ENCODE assay signal across 26 cellular contexts in genomic region chr4:85898236-85898635, GRCh38.
DNase-seq lines count a peak whose midpoint lies in the region; ATAC-seq, FAIRE-seq and TF ChIP-seq lines count a peak whose summit lies in the region.
"Had no signal": no experiment of that assay in that cellular context is flagged by ENCODE, and none has a peak within 500 bp of the region (broad histone marks: within the 10 kb centered on the region; RNA-seq: fewer than 3 reads in every experiment).

No MANE protein-coding gene starts in this region.

- no peaks in the 10 kb centered on the region for H3K4me1 Mint-ChIP-seq in nephron
- H3K4me1 Mint-ChIP-seq in stimulated activated effector memory CD8-positive, alpha-beta T cell treated with anti-CD3 and anti-CD28 coated beads, Interleukin-12 subunit alpha, Interleukin-12 subunit beta, amount 100 ng/mL, for 72 hours, result no peaks in the 10 kb centered on the region
- H3K4me1 Mint-ChIP-seq: CD14-positive monocyte; CD4-positive, alpha-beta memory T cell; CD8-positive, alpha-beta memory T cell had no signal

- H3K4me1 ChIP-seq in kidney (ENCODE audit: control insufficient read depth in 1 of 2, insufficient read depth in 1 of 2, low read depth in 1 of 2, low read length in 2 of 2) (peaks cover 2 to 16% of the 10 kb centered on the region in 2 donors), GM23248 (ENCODE audit: insufficient read depth) (no peaks in the 10 kb centered on the region)
- H3K4me1 ChIP-seq: BE2C, BLaER1 had no signal

- H3K27me3 Mint-ChIP-seq in nephron (ENCODE audit: low read depth), result no peaks in the 10 kb centered on the region
- H3K27me3 Mint-ChIP-seq: CD4-positive, CD25-positive, alpha-beta regulatory T cell; CD8-positive, alpha-beta memory T cell had no signal

- FAIRE-seq in kidney (lab: Jason Lieb, UNC), result no peak
- FAIRE-seq: A204.1, GM12878, GM12892, GM18507 had no signal

- no peak overlapping the region for H3K4me2 ChIP-seq in GM23248 (ENCODE audit: unreplicated experiment)
- H3K4me2 ChIP-seq: BLaER1 had no signal

- H3K9me3 Mint-ChIP-seq in nephron, result no peaks in the 10 kb centered on the region
- H3K9me3 Mint-ChIP-seq in stimulated activated effector memory CD8-positive, alpha-beta T cell treated with anti-CD3 and anti-CD28 coated beads, Interleukin-12 subunit alpha, Interleukin-12 subunit beta, amount 100 ng/mL, for 72 hours, result peaks cover 8% of the 10 kb centered on the region

- 97 to 98% methylated on average over 4 of the region's 4 CpGs for WGBS in GM23248 (ENCODE audit: low coverage in 1 of 2, low lambda C conversion rate in 2 of 2, missing lambda C conversion rate in 2 of 2), 2 experiments

- no peaks in the 10 kb centered on the region for H3K27me3 ChIP-seq in GM23248 (replicated peaks; ENCODE audit: insufficient read depth)
- H3K27me3 ChIP-seq: BE2C, BLaER1 had no signal

- H4K20me1 ChIP-seq in GM23248 (ENCODE audit: insufficient read depth), result no peaks in the 10 kb centered on the region
- H4K20me1 ChIP-seq: BLaER1 had no signal

- no peaks in the 10 kb centered on the region for H3K9me2 ChIP-seq in GM23248 (ENCODE audit: insufficient read depth)

- peaks cover 8% of the 10 kb centered on the region for H3K36me3 Mint-ChIP-seq in nephron (ENCODE audit: low read depth)
- no peaks in the 10 kb centered on the region for H3K36me3 Mint-ChIP-seq in stimulated activated effector memory CD8-positive, alpha-beta T cell treated with anti-CD3 and anti-CD28 coated beads, Interleukin-12 subunit alpha, Interleukin-12 subunit beta, amount 100 ng/mL, for 72 hours
- H3K36me3 Mint-ChIP-seq: CD4-positive, alpha-beta memory T cell; CD4-positive, CD25-positive, alpha-beta regulatory T cell; CD8-positive, alpha-beta memory T cell had no signal

- in situ Hi-C loops in GM23248 (cut with MboI), result no loop called here

- peaks cover 87% of the 10 kb centered on the region for H3K79me2 ChIP-seq in GM23248 (ENCODE audit: insufficient read depth)

- no peak for DNase-seq in kidney
- no peak for DNase-seq in stimulated activated effector memory CD8-positive, alpha-beta T cell treated with anti-CD3 and anti-CD28 coated beads, Interleukin-12 subunit alpha, Interleukin-12 subunit beta, amount 100 ng/mL, for 72 hours (ENCODE audit: low spot score in 2 of 2)
- no peak for DNase-seq in GM23248
- no peak for DNase-seq in activated gamma-delta T cell (lab: John Stamatoyannopoulos, UW)
- DNase-seq: 8988T; ACHN; BE2C; C1 segment of cervical spinal cord; CD4-positive, alpha-beta memory T cell; CD4-positive, CD25-positive, alpha-beta regulatory T cell; CD8-positive, alpha-beta memory T cell; COR-L47; DMS 273 treated with DMSO at 0.1 percent for 48 hours; DMS153; DMS53; DMS79; DND-41; EL; GDM1 had no signal

- no peak overlapping the region for H3K4me3 ChIP-seq in kidney (ENCODE audit: low read length in 2 of 2)
- H3K4me3 ChIP-seq in GM23248, result no peak overlapping the region
- H3K4me3 ChIP-seq: BLaER1, GM12878 had no signal

- peak overlapping the region; percentile 13 to 51 for H3K27ac ChIP-seq in kidney (ENCODE audit: low read depth in 2 of 2, low read length in 2 of 2)
- no peak overlapping the region for H3K27ac ChIP-seq in GM23248
- H3K27ac ChIP-seq: BLaER1 had no signal

- H3K27ac Mint-ChIP-seq in nephron, result peak overlapping the region in 2 of 3 experiments; percentile 34 to 70
- no peak overlapping the region for H3K27ac Mint-ChIP-seq in stimulated activated effector memory CD8-positive, alpha-beta T cell treated with anti-CD3 and anti-CD28 coated beads, Interleukin-12 subunit alpha, Interleukin-12 subunit beta, amount 100 ng/mL, for 72 hours
- H3K27ac Mint-ChIP-seq: CD4-positive, alpha-beta memory T cell; CD4-positive, CD25-positive, alpha-beta regulatory T cell; CD8-positive, alpha-beta memory T cell had no signal

- H3K9me3 ChIP-seq in kidney (ENCODE audit: control insufficient read depth in 1 of 2, low read length in 2 of 2) (no peaks in the 10 kb centered on the region), GM23248 (ENCODE audit: low read depth) (no peaks in the 10 kb centered on the region)
- H3K9me3 ChIP-seq: BE2C, BLaER1 had no signal

- H3K36me3 ChIP-seq in kidney (ENCODE audit: control insufficient read depth in 1 of 2, insufficient read depth in 2 of 2, low read length in 2 of 2) (no peaks in the 10 kb centered on the region), GM23248 (ENCODE audit: low read depth) (no peaks in the 10 kb centered on the region)
- H3K36me3 ChIP-seq: BE2C, BLaER1 had no signal

- H3K4me3 Mint-ChIP-seq in nephron, result no peak overlapping the region
- H3K4me3 Mint-ChIP-seq in stimulated activated effector memory CD8-positive, alpha-beta T cell treated with anti-CD3 and anti-CD28 coated beads, Interleukin-12 subunit alpha, Interleukin-12 subunit beta, amount 100 ng/mL, for 72 hours, result no peak overlapping the region
- H3K4me3 Mint-ChIP-seq: CD14-positive monocyte; CD4-positive, alpha-beta memory T cell; CD4-positive, CD25-positive, alpha-beta regulatory T cell had no signal

- H2AFZ ChIP-seq in GM23248, result no peak overlapping the region

- intact Hi-C loops in kidney (cut with DNase I), result no loop called here

- 0 out of 2 replicates have a peak, but pooled peaks cover 3% of the 10 kb centered on the region for H3F3A ChIP-seq in GM23248 (ENCODE audit: insufficient read depth)

- H3K9ac ChIP-seq in kidney (ENCODE audit: low read length in 2 of 2) (no peak overlapping the region), GM23248 (no peak overlapping the region)
- H3K9ac ChIP-seq: BLaER1 had no signal

- TF ChIP-seq CTCF in kidney (IDR thresholded peaks at IDR 0.05; ENCODE audit: borderline replicate concordance, extremely low read depth, insufficient read depth) (no peak), nephron (IDR thresholded peaks at IDR 0.05; ENCODE audit: unreplicated experiment in 3 of 3) (no peak)

- no peak for ATAC-seq in stimulated activated effector memory CD8-positive, alpha-beta T cell treated with anti-CD3 and anti-CD28 coated beads, Interleukin-12 subunit alpha, Interleukin-12 subunit beta, amount 100 ng/mL, for 72 hours
- ATAC-seq: GM12878 had no signal
